In the genomic region with DNA sequence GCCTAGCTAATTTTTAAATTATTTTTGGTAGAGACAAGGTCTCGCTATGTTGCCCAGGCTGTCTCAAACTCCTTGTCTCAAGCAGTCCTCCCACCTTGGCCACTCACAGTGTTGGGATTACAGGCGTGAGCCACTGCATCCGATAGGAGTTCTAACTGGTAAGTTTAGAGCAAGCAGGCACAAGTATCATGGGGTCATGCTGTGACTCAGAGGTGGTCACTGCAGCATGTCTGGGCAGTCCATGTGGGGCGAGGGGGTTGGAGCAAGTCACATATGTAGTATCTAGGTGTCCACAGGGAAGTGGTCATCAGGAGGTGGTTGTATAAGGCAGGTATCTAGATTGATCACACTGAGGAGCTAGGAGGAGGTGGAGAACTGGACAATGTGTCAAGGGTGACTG, we compare ENCODE assay signal across 17 cellular contexts. TPM values are rescaled to one million over a fixed set of nuclear protein-coding genes. Genes with fewer than 3 reads are reported as not detected.
DNase-seq lines count a peak whose midpoint lies in the region; ATAC-seq, FAIRE-seq and TF ChIP-seq lines count a peak whose summit lies in the region.
"Had no signal": no experiment of that assay in that cellular context is flagged by ENCODE, and none has a peak within 500 bp of the region (broad histone marks: within the 10 kb centered on the region; RNA-seq: fewer than 3 reads in every experiment).

No MANE protein-coding gene starts in this region.

- no peak overlapping the region for H4K5ac ChIP-seq in H9 (ENCODE audit: insufficient read length, low read depth, low read length)

- no peaks in the 10 kb centered on the region for H3K27me3 Mint-ChIP-seq in H9 (ENCODE audit: low read depth)
- no peaks in the 10 kb centered on the region for H3K27me3 Mint-ChIP-seq in stimulated activated naive B cell treated with anti-CD40 and anti-IgM and Interleukin-4, amounts not matched to agents 10 μg/mL and 1 μg/mL and 100 μg/mL, for 72 hours
- no peaks in the 10 kb centered on the region for H3K27me3 Mint-ChIP-seq in CD4-positive, alpha-beta T cell
- H3K27me3 Mint-ChIP-seq: CD4-positive, alpha-beta memory T cell had no signal

- no peaks in the 10 kb centered on the region for H3K36me3 Mint-ChIP-seq in H9 (ENCODE audit: insufficient read depth in 1 of 3, low read depth in 3 of 3)
- peaks cover 3 to 9% of the 10 kb centered on the region in 2 donors for H3K36me3 Mint-ChIP-seq in stimulated activated naive B cell treated with anti-CD40 and anti-IgM and Interleukin-4, amounts not matched to agents 10 μg/mL and 1 μg/mL and 100 μg/mL, for 72 hours
- no peaks in the 10 kb centered on the region for H3K36me3 Mint-ChIP-seq in CD4-positive, alpha-beta T cell (ENCODE audit: low read depth)

- H3K79me1 ChIP-seq in H9 (ENCODE audit: insufficient read depth, low read depth, low read length, poor library complexity, severe bottlenecking) = peaks cover 3% of the 10 kb centered on the region
- H3K79me1 ChIP-seq in mesenchymal stem cell (replicated peaks; ENCODE audit: low read length, poor library complexity, severe bottlenecking) = peaks cover 18% of the 10 kb centered on the region

- H3K4me1 Mint-ChIP-seq in H9 = no peaks in the 10 kb centered on the region
- peaks cover 20 to 21% of the 10 kb centered on the region in 2 donors for H3K4me1 Mint-ChIP-seq in stimulated activated naive B cell treated with anti-CD40 and anti-IgM and Interleukin-4, amounts not matched to agents 10 μg/mL and 1 μg/mL and 100 μg/mL, for 72 hours
- H3K4me1 Mint-ChIP-seq in CD4-positive, alpha-beta T cell (ENCODE audit: low read depth) = no peaks in the 10 kb centered on the region
- H3K4me1 Mint-ChIP-seq: CD4-positive, alpha-beta memory T cell had no signal

- H2AFZ ChIP-seq in H9 (ENCODE audit: low read length) (no peak overlapping the region), mesenchymal stem cell (ENCODE audit: low read depth, low read length) (no peak overlapping the region)
- H2AFZ ChIP-seq: GM23338 had no signal

- H3K14ac ChIP-seq in H9 (ENCODE audit: insufficient read depth, low read length) (no peak overlapping the region), mesenchymal stem cell (ENCODE audit: low read length in 2 of 2) (no peak overlapping the region)

- DNase-seq in H9 = no peak
- DNase-seq in bronchial epithelial cell (ENCODE audit: low read depth) = peak; percentile 58
- DNase-seq in mesenchymal stem cell = no peak
- DNase-seq in stimulated activated naive B cell treated with anti-CD40 and anti-IgM and Interleukin-4, amounts not matched to agents 10 μg/mL and 1 μg/mL and 100 μg/mL, for 72 hours = no peak
- no peak for DNase-seq in CD4-positive, alpha-beta T cell
- no peak for DNase-seq in substantia nigra (lab: John Stamatoyannopoulos, UW)
- no peak for DNase-seq in HAP-1 (ENCODE audit: low spot score in 2 of 2)
- DNase-seq: CD4-positive, alpha-beta memory T cell; DMS153; DMS79; GDM1 had no signal

- H4K20me1 ChIP-seq in H9 (ENCODE audit: control insufficient read depth, insufficient read depth, insufficient read length) = no peaks in the 10 kb centered on the region

- H3K9me3 ChIP-seq in H9 (ENCODE audit: control insufficient read depth, low read depth, low read length) = no peaks in the 10 kb centered on the region
- H3K9me3 ChIP-seq in mesenchymal stem cell (ENCODE audit: control insufficient read depth, low read length) = no peaks in the 10 kb centered on the region
- H3K9me3 ChIP-seq in CD4-positive, alpha-beta T cell (ENCODE audit: control insufficient read depth, low read length) = no peaks in the 10 kb centered on the region
- no peaks in the 10 kb centered on the region for H3K9me3 ChIP-seq in HAP-1

- H2BK120ac ChIP-seq in H9 (ENCODE audit: low read depth, low read length, poor library complexity, severe bottlenecking) = no peak overlapping the region
- no peak overlapping the region for H2BK120ac ChIP-seq in mesenchymal stem cell (ENCODE audit: low read depth, low read length)

- H4K91ac ChIP-seq in H9 (ENCODE audit: insufficient read length, low read depth, low read length) = no peak overlapping the region
- H4K91ac ChIP-seq in mesenchymal stem cell (ENCODE audit: low read length) = peak overlapping the region; percentile 66

- H4K8ac ChIP-seq in H9 (replicated peaks; ENCODE audit: insufficient read length, low read depth, low read length) = no peak overlapping the region
- no peak overlapping the region for H4K8ac ChIP-seq in mesenchymal stem cell (ENCODE audit: low read length)

- no peaks in the 10 kb centered on the region for H3K23me2 ChIP-seq in H9 (ENCODE audit: insufficient read length, low read depth, low read length, poor library complexity, severe bottlenecking)

- H3K9me3 Mint-ChIP-seq in H9 = no peaks in the 10 kb centered on the region
- no peaks in the 10 kb centered on the region for H3K9me3 Mint-ChIP-seq in stimulated activated naive B cell treated with anti-CD40 and anti-IgM and Interleukin-4, amounts not matched to agents 10 μg/mL and 1 μg/mL and 100 μg/mL, for 72 hours
- H3K9me3 Mint-ChIP-seq in CD4-positive, alpha-beta T cell = no peaks in the 10 kb centered on the region
- H3K9me3 Mint-ChIP-seq: CD4-positive, alpha-beta memory T cell; GM23338 had no signal

- in situ Hi-C loops in HAP-1 (cut with MboI; ENCODE audit: low sequenced_read_pairs) = no loop called here

- FAIRE-seq in bronchial epithelial cell (lab: Jason Lieb, UNC) = no peak
- FAIRE-seq: GM12892, GM18507, H54 had no signal

- H3K23ac ChIP-seq in H9 (ENCODE audit: insufficient read length, low read depth, low read length) = no peak overlapping the region
- H3K23ac ChIP-seq in mesenchymal stem cell (ENCODE audit: low read length in 2 of 2) = no peak overlapping the region

- H2BK15ac ChIP-seq in H9 (ENCODE audit: low read depth, low read length) (no peak overlapping the region), mesenchymal stem cell (ENCODE audit: low read depth, poor library complexity, severe bottlenecking) (no peak overlapping the region)

- H3K4ac ChIP-seq in H9 (ENCODE audit: low read depth, low read length) (no peak overlapping the region), mesenchymal stem cell (ENCODE audit: low read depth in 1 of 2, low read length in 2 of 2) (no peak overlapping the region)

- H3K4me3 ChIP-seq in bronchial epithelial cell (ENCODE audit: low read depth, low read length) (no peak overlapping the region), mesenchymal stem cell (ENCODE audit: insufficient read depth in 1 of 2, low read depth in 1 of 2, low read length in 2 of 2) (no peak overlapping the region), HAP-1 (no peak overlapping the region)
- H3K4me3 ChIP-seq: GM23338 had no signal

- H2BK12ac ChIP-seq in H9 (ENCODE audit: insufficient read length, low read depth, low read length) = no peak overlapping the region
- no peak overlapping the region for H2BK12ac ChIP-seq in mesenchymal stem cell (ENCODE audit: low read length in 2 of 2)

- no peak overlapping the region for H3K27ac ChIP-seq in H9 (ENCODE audit: insufficient read length, low read depth, low read length)
- no peak overlapping the region for H3K27ac ChIP-seq in mesenchymal stem cell (ENCODE audit: low read length, poor library complexity, severe bottlenecking)
- H3K27ac ChIP-seq in CD4-positive, alpha-beta T cell (ENCODE audit: low read depth, low read length) = no peak overlapping the region
- H3K27ac ChIP-seq in substantia nigra (ENCODE audit: low read depth, low read length, poor library complexity, severe bottlenecking) = no peak overlapping the region
- H3K27ac ChIP-seq: C4-2B had no signal

- CTCF ChIA-PET in CD4-positive, alpha-beta T cell (lab: Charles Lee) = no interaction called here

- no peaks in the 10 kb centered on the region for H3K79me2 ChIP-seq in H9 (ENCODE audit: insufficient read depth, low read length)

- WGBS in H9 (ENCODE audit: extremely low coverage, insufficient read length, low lambda C conversion rate) = no CpG with 5 or more reads among the region's 4 CpGs
- WGBS in mesenchymal stem cell = 94% methylated on average over 4 of the region's 4 CpGs

- H3K36me3 ChIP-seq in bronchial epithelial cell (ENCODE audit: control insufficient read depth, insufficient read depth, low read length) = no peaks in the 10 kb centered on the region
- H3K36me3 ChIP-seq in mesenchymal stem cell (ENCODE audit: control insufficient read depth in 1 of 2, insufficient read depth in 2 of 2, low read depth in 1 of 2, low read length in 2 of 2) = no peaks in the 10 kb centered on the region
- no peaks in the 10 kb centered on the region for H3K36me3 ChIP-seq in HAP-1 (replicated peaks)

- no peak overlapping the region for H3T11ph ChIP-seq in H9 (ENCODE audit: low read length)

- H3K18ac ChIP-seq in H9 (ENCODE audit: insufficient read length, low read depth, low read length) (no peak overlapping the region), mesenchymal stem cell (ENCODE audit: low read depth in 1 of 2, low read length in 2 of 2) (no peak overlapping the region)

- no peak overlapping the region for H2BK20ac ChIP-seq in H9 (ENCODE audit: low read depth, low read length, poor library complexity, severe bottlenecking)

- H3K9ac ChIP-seq in H9 (ENCODE audit: extremely low read depth, insufficient read length, low read length) (no peak overlapping the region), mesenchymal stem cell (ENCODE audit: low read length) (no peak overlapping the region)

- no peak overlapping the region for H3K4me3 Mint-ChIP-seq in H9
- no peak overlapping the region for H3K4me3 Mint-ChIP-seq in stimulated activated naive B cell treated with anti-CD40 and anti-IgM and Interleukin-4, amounts not matched to agents 10 μg/mL and 1 μg/mL and 100 μg/mL, for 72 hours
- H3K4me3 Mint-ChIP-seq in CD4-positive, alpha-beta T cell = no peak overlapping the region
- H3K4me3 Mint-ChIP-seq: CD4-positive, alpha-beta memory T cell; GM23338 had no signal

- H3K27ac Mint-ChIP-seq in H9 = peak overlapping the region in 1 of 3 experiments; percentile 35; a peak in 2 of 7 replicates
- H3K27ac Mint-ChIP-seq in stimulated activated naive B cell treated with anti-CD40 and anti-IgM and Interleukin-4, amounts not matched to agents 10 μg/mL and 1 μg/mL and 100 μg/mL, for 72 hours = peak overlapping the region; percentile 69
- H3K27ac Mint-ChIP-seq in CD4-positive, alpha-beta T cell = no peak overlapping the region
- H3K27ac Mint-ChIP-seq: GM23338 had no signal

- no peaks in the 10 kb centered on the region for H3K27me3 ChIP-seq in H9 (ENCODE audit: insufficient read depth, low read length)
- H3K27me3 ChIP-seq in bronchial epithelial cell (ENCODE audit: control insufficient read depth, insufficient read depth, low read length) = no peaks in the 10 kb centered on the region
- no peaks in the 10 kb centered on the region for H3K27me3 ChIP-seq in mesenchymal stem cell (ENCODE audit: control insufficient read depth in 1 of 2, insufficient read depth in 1 of 2, low read length in 2 of 2)
- H3K27me3 ChIP-seq in CD4-positive, alpha-beta T cell (ENCODE audit: control insufficient read depth, insufficient read depth, low read length) = no peaks in the 10 kb centered on the region
- H3K27me3 ChIP-seq in HAP-1 (ENCODE audit: low read depth) = no peaks in the 10 kb centered on the region

- H2AK5ac ChIP-seq in H9 (ENCODE audit: insufficient read length, low read length) = no peak overlapping the region
- H2AK5ac ChIP-seq in mesenchymal stem cell (ENCODE audit: low read length, severe bottlenecking) = no peak overlapping the region

- TF ChIP-seq CTCF in H9 (conservative IDR thresholded peaks at IDR 0.05) = no peak
- TF ChIP-seq CTCF in bronchial epithelial cell (IDR thresholded peaks at IDR 0.05; ENCODE audit: insufficient read depth, low read length, severe bottlenecking) = no peak
- TF ChIP-seq CTCF in CD4-positive, alpha-beta T cell (IDR thresholded peaks at IDR 0.05) = no peak

- intact Hi-C loops in CD4-positive, alpha-beta T cell (cut with DNase I, micrococcal nuclease) = no loop called here

- H3K4me1 ChIP-seq in H9 (ENCODE audit: insufficient read depth, low read length) (no peaks in the 10 kb centered on the region), mesenchymal stem cell (ENCODE audit: control insufficient read depth, insufficient read depth, low read depth, low read length) (peaks cover 4% of the 10 kb centered on the region), HAP-1 (no peaks in the 10 kb centered on the region; the same call in 1 of the 2 replicates)

- H2BK5ac ChIP-seq in H9 (ENCODE audit: insufficient read length, low read length) (no peak overlapping the region), mesenchymal stem cell (ENCODE audit: low read depth, low read length, poor library complexity, severe bottlenecking) (no peak overlapping the region)

- ATAC-seq in stimulated activated naive B cell treated with anti-CD40 and anti-IgM and Interleukin-4, amounts not matched to agents 10 μg/mL and 1 μg/mL and 100 μg/mL, for 72 hours (replicated peaks) = no peak
- ATAC-seq in CD4-positive, alpha-beta T cell (ENCODE audit: poor library complexity) = no peak
- no peak for ATAC-seq in HG02852 (IDR thresholded peaks at IDR 0.05; ENCODE audit: unreplicated experiment)
- ATAC-seq: GM23338 had no signal

- H3K4me2 ChIP-seq in H9 (ENCODE audit: insufficient read depth, insufficient read length, low read length) (no peak overlapping the region), mesenchymal stem cell (ENCODE audit: low read length, poor library complexity, severe bottlenecking) (no peak overlapping the region)
- H3K4me2 ChIP-seq: GM23338 had no signal

- peak overlapping the region; percentile 73 for H3K56ac ChIP-seq in H9 (ENCODE audit: insufficient read length, low read depth, low read length)

- POLR2A ChIA-PET in CD4-positive, alpha-beta T cell (lab: Charles Lee) = interaction anchor here (1.5 kb wide), 1 partner anchor 10 kb away, joined by 3 read pairs; no protein-coding TSS in a partner anchor

RNA-seq across cellular contexts. Expression of a gene that starts 22.7 kb away (rescaled TPM):
- total RNA-seq in H9 (2021) (212 and 220 TPM in 2 replicates), bronchial epithelial cell (73.2 and 93.7 TPM in 2 replicates)
- 43.7 TPM for polyA plus RNA-seq in mesenchymal stem cell (2013, experiment 1 of 2)
- polyA plus RNA-seq in mesenchymal stem cell (2013, experiment 2 of 2) = 44.3 TPM
- 10 to 100 TPM; 57.4 to 58.6 TPM for total RNA-seq in CD4-positive, alpha-beta T cell

RNA-seq across cellular contexts. Expression of a gene that starts 34.5 kb away (rescaled TPM):
- total RNA-seq in H9 (2021) (30.1 and 33.9 TPM in 2 replicates), bronchial epithelial cell (12.1 and 17.3 TPM in 2 replicates)
- polyA plus RNA-seq in mesenchymal stem cell (2013, experiment 1 of 2) = 56.4 TPM
- 55.0 TPM for polyA plus RNA-seq in mesenchymal stem cell (2013, experiment 2 of 2)
- 10 to 100 TPM; 34.2 to 36.0 TPM for total RNA-seq in CD4-positive, alpha-beta T cell

RNA-seq across cellular contexts. Expression of a gene that starts 34.7 kb away (rescaled TPM):
- total RNA-seq in H9 (2021) (67.6 and 71.9 TPM in 2 replicates), bronchial epithelial cell (58.0 and 94.0 TPM in 2 replicates)
- polyA plus RNA-seq in mesenchymal stem cell (2013, experiment 1 of 2) = 33.6 TPM
- 32.9 TPM for polyA plus RNA-seq in mesenchymal stem cell (2013, experiment 2 of 2)
- 10 to 100 TPM; 55.4 to 55.6 TPM for total RNA-seq in CD4-positive, alpha-beta T cell
